1 cellular context compared by ENCODE assay signal in the genomic region with DNA sequence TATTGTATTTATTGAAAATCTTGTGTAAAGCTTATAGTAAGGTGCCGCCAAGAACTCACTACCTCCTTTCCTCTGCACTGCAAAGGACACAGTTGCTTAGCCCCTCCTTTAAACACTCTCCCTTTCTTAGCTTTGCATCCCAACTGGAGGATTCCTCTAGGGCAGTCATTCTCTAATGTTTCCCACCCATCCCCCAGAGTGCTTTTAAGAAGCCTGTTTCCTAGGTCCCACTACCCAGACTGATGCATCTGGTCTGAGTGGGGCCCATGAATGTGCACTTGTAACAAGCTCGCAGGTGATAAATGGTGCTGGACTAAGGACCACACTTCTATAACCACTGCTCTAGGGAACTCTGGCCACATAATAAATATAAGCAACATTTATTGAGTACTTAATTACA.
TF ChIP-seq lines count a peak whose summit lies in the region.

No MANE protein-coding gene starts in this region.

TF ChIP-seq in GM23338, 12 proteins besides CTCF, POLR2A, EP300 and RAD21:
- TF ChIP-seq, protein P1, sequence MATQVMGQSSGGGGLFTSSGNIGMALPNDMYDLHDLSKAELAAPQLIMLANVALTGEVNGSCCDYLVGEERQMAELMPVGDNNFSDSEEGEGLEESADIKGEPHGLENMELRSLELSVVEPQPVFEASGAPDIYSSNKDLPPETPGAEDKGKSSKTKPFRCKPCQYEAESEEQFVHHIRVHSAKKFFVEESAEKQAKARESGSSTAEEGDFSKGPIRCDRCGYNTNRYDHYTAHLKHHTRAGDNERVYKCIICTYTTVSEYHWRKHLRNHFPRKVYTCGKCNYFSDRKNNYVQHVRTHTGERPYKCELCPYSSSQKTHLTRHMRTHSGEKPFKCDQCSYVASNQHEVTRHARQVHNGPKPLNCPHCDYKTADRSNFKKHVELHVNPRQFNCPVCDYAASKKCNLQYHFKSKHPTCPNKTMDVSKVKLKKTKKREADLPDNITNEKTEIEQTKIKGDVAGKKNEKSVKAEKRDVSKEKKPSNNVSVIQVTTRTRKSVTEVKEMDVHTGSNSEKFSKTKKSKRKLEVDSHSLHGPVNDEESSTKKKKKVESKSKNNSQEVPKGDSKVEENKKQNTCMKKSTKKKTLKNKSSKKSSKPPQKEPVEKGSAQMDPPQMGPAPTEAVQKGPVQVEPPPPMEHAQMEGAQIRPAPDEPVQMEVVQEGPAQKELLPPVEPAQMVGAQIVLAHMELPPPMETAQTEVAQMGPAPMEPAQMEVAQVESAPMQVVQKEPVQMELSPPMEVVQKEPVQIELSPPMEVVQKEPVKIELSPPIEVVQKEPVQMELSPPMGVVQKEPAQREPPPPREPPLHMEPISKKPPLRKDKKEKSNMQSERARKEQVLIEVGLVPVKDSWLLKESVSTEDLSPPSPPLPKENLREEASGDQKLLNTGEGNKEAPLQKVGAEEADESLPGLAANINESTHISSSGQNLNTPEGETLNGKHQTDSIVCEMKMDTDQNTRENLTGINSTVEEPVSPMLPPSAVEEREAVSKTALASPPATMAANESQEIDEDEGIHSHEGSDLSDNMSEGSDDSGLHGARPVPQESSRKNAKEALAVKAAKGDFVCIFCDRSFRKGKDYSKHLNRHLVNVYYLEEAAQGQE (IDR thresholded peaks at IDR 0.05; ENCODE audit: unreplicated experiment): no peak
- TF ChIP-seq, protein P2, sequence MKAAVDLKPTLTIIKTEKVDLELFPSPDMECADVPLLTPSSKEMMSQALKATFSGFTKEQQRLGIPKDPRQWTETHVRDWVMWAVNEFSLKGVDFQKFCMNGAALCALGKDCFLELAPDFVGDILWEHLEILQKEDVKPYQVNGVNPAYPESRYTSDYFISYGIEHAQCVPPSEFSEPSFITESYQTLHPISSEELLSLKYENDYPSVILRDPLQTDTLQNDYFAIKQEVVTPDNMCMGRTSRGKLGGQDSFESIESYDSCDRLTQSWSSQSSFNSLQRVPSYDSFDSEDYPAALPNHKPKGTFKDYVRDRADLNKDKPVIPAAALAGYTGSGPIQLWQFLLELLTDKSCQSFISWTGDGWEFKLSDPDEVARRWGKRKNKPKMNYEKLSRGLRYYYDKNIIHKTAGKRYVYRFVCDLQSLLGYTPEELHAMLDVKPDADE (IDR thresholded peaks at IDR 0.05): no peak
- TF ChIP-seq STAT1 (IDR thresholded peaks at IDR 0.05; ENCODE audit: unreplicated experiment) (no peak), EZH2phosphoT487 (IDR thresholded peaks at IDR 0.05; ENCODE audit: unreplicated experiment) (no peak), ZNF114 (CRISPR knock-in tag; IDR thresholded peaks at IDR 0.05) (no peak), JUNB (IDR thresholded peaks at IDR 0.05; ENCODE audit: unreplicated experiment) (no peak), CREB1 (CRISPR knock-in tag; IDR thresholded peaks at IDR 0.05; ENCODE audit: low read depth) (no peak), NANOG (IDR thresholded peaks at IDR 0.05; ENCODE audit: borderline replicate concordance) (no peak), ZNF331 (CRISPR knock-in tag; IDR thresholded peaks at IDR 0.05; ENCODE audit: low read depth) (no peak)
